Comparison of ENCODE assay signal across 8 cellular contexts in genomic region chr9:137201205-137201868, GRCh38. TPM values are rescaled to one million over a fixed set of nuclear protein-coding genes. Genes with fewer than 3 reads are reported as not detected.
A peak's percentile ranks its signal among the peaks of the same experiment; 100 is the strongest.
DNase-seq lines count a peak whose midpoint lies in the region; ATAC-seq and TF ChIP-seq lines count a peak whose summit lies in the region.

No MANE protein-coding gene starts in this region.

- H3K4me3 Mint-ChIP-seq in activated T-cell treated with anti-CD3 and anti-CD28 coated beads, Interleukin-2, amount 50 U/mL, for 24 hours = peak overlapping the region; percentile 87

- 17% methylated on average over 23 of the region's 23 CpGs for WGBS in liver
- 11 to 21% methylated on average over 15 to 21 of the region's 23 CpGs for WGBS in tibial nerve, 2 donors

- no peaks in the 10 kb centered on the region for H3K27me3 Mint-ChIP-seq in activated T-cell treated with anti-CD3 and anti-CD28 coated beads, Interleukin-2, amount 50 U/mL, for 24 hours

- H3K4me3 ChIP-seq in adipocyte (ENCODE audit: low read length) (peak overlapping the region; percentile 88), liver (ENCODE audit: low read depth in 1 of 3, low read length in 3 of 3) (peak overlapping the region; percentile 47 to 83 (median 57)), tibial nerve (peak overlapping the region; percentile 54 to 72 (median 64))

- peak overlapping the region; percentile 58 to 87 for H3K27ac ChIP-seq in liver (ENCODE audit: low read depth in 1 of 2, low read length in 2 of 2)
- H3K27ac ChIP-seq in tibial nerve = peak overlapping the region in 3 of 4 donors; percentile 81 to 88 (median 83)

- H3K36me3 ChIP-seq in adipocyte (ENCODE audit: control insufficient read depth, insufficient read depth, low read length, severe bottlenecking) = no peaks in the 10 kb centered on the region
- no peaks in the 10 kb centered on the region for H3K36me3 ChIP-seq in liver (ENCODE audit: control insufficient read depth in 4 of 4, insufficient read depth in 3 of 4, low read depth in 1 of 4, low read length in 3 of 4)
- no peaks in the 10 kb centered on the region for H3K36me3 ChIP-seq in tibial nerve

- no peak for DNase-seq in activated T-cell treated with anti-CD3 and anti-CD28 coated beads, Interleukin-2, amount 50 U/mL, for 24 hours
- DNase-seq in activated T-cell treated with anti-CD3 and anti-CD28 coated beads, Interleukin-2, amount 50 U/mL, for 48 hours = no peak
- DNase-seq in adipocyte (ENCODE audit: low read depth) = no peak
- DNase-seq in tibial nerve (ENCODE audit: low spot score in 2 of 2) = no peak
- DNase-seq in cerebellar cortex (ENCODE audit: low spot score) = no peak

- H3K36me3 Mint-ChIP-seq in activated T-cell treated with anti-CD3 and anti-CD28 coated beads, Interleukin-2, amount 50 U/mL, for 24 hours (ENCODE audit: low read depth) = peaks cover 28% of the 10 kb centered on the region

- H3K4me1 ChIP-seq in adipocyte (ENCODE audit: control insufficient read depth, insufficient read depth, low read length) = peaks cover 48% of the 10 kb centered on the region
- H3K4me1 ChIP-seq in liver (ENCODE audit: control insufficient read depth in 4 of 4, insufficient read depth in 4 of 4, low read length in 3 of 4) = peaks cover 27 to 83% (median 72%) of the 10 kb centered on the region in 4 donors
- H3K4me1 ChIP-seq in tibial nerve = peaks cover 13 to 82% (median 54%) of the 10 kb centered on the region in 4 donors

- H3K9me3 ChIP-seq in adipocyte (ENCODE audit: control insufficient read depth, low read length) = no peaks in the 10 kb centered on the region
- H3K9me3 ChIP-seq in liver (ENCODE audit: control insufficient read depth in 4 of 4, low read length in 3 of 4) = no peaks in the 10 kb centered on the region
- H3K9me3 ChIP-seq in tibial nerve = no peaks in the 10 kb centered on the region

- TF ChIP-seq RAD21 in liver (IDR thresholded peaks at IDR 0.05) = no peak

- peak overlapping the region; percentile 90 for H3K27ac Mint-ChIP-seq in activated T-cell treated with anti-CD3 and anti-CD28 coated beads, Interleukin-2, amount 50 U/mL, for 24 hours

- no peak for TF ChIP-seq EP300 in tibial nerve (IDR thresholded peaks at IDR 0.05)

- TF ChIP-seq POLR2A in tibial nerve (IDR thresholded peaks at IDR 0.05) = no peak

- TF ChIP-seq CTCF in liver (IDR thresholded peaks at IDR 0.05; ENCODE audit: low read depth, low read length, missing input control) (no peak), tibial nerve (IDR thresholded peaks at IDR 0.05) (no peak)

- H3K27me3 ChIP-seq in adipocyte (replicated peaks; ENCODE audit: control insufficient read depth, insufficient read depth, low read length) (no peaks in the 10 kb centered on the region), liver (ENCODE audit: control insufficient read depth in 4 of 4, insufficient read depth in 4 of 4, low read length in 3 of 4) (no peaks in the 10 kb centered on the region), tibial nerve (no peaks in the 10 kb centered on the region)

- H3K4me1 Mint-ChIP-seq in activated T-cell treated with anti-CD3 and anti-CD28 coated beads, Interleukin-2, amount 50 U/mL, for 24 hours (ENCODE audit: low read depth) = peaks cover 44% of the 10 kb centered on the region

- peak overlapping the region; percentile 92 for H3K9ac ChIP-seq in adipocyte (ENCODE audit: low read length)
- peak overlapping the region; percentile 30 to 40 for H3K9ac ChIP-seq in liver (ENCODE audit: low read depth in 1 of 2, low read length in 2 of 2)

- ATAC-seq in GM21619 (IDR thresholded peaks at IDR 0.05; ENCODE audit: unreplicated experiment) (no peak), GM21737 (IDR thresholded peaks at IDR 0.05; ENCODE audit: unreplicated experiment) (no peak)

- H3K9me3 Mint-ChIP-seq in activated T-cell treated with anti-CD3 and anti-CD28 coated beads, Interleukin-2, amount 50 U/mL, for 24 hours = no peaks in the 10 kb centered on the region

TF ChIP-seq in liver, 16 proteins besides CTCF, POLR2A, EP300 and RAD21:
- TF ChIP-seq JUND (IDR thresholded peaks at IDR 0.05) (no peak), GABPA (IDR thresholded peaks at IDR 0.05 in 1 of 2, conservative IDR thresholded peaks at IDR 0.05 in 1 of 2) (no peak), HNF4A (conservative IDR thresholded peaks at IDR 0.05) (no peak), SP1 (IDR thresholded peaks at IDR 0.05) (no peak), MAX (IDR thresholded peaks at IDR 0.05) (no peak), REST (IDR thresholded peaks at IDR 0.05) (no peak), HNF4G (IDR thresholded peaks at IDR 0.05) (no peak), TAF1 (conservative IDR thresholded peaks at IDR 0.05) (no peak), NR2F2 (IDR thresholded peaks at IDR 0.05) (no peak), YY1 (IDR thresholded peaks at IDR 0.05) (no peak), EGR1 (IDR thresholded peaks at IDR 0.05; ENCODE audit: low read depth in 2 of 2) (no peak), FOXA1 (IDR thresholded peaks at IDR 0.05) (no peak), RXRA (IDR thresholded peaks at IDR 0.05) (no peak), ATF3 (IDR thresholded peaks at IDR 0.05) (no peak), FOXA2 (IDR thresholded peaks at IDR 0.05) (no peak), ZBTB33 (IDR thresholded peaks at IDR 0.05) (no peak)

RNA-seq across cellular contexts. Expression of gene TPRN, which starts 0.8 kb away (rescaled TPM):
- total RNA-seq in liver = 10 to 100 TPM in 1 of 2 donors, 1 to 10 TPM in 1; 5.4 to 15.8 TPM
- 10 to 100 TPM in 1 of 2 donors, 1 to 10 TPM in 1; 6.5 to 20.1 TPM for polyA plus RNA-seq in liver
- 10 to 100 TPM in 1 of 4 donors, 1 to 10 TPM in 3; 6.8 to 12.3 (median 8.9) TPM for total RNA-seq in tibial nerve

RNA-seq across cellular contexts. Expression of gene TMEM203, which starts 4.1 kb away (rescaled TPM):
- total RNA-seq in liver (10 to 100 TPM; 19.9 to 21.5 TPM), tibial nerve (10 to 100 TPM; 23.1 to 47.9 (median 30.0) TPM)
- 10 to 100 TPM; 21.4 to 27.5 TPM for polyA plus RNA-seq in liver

RNA-seq across cellular contexts. Expression of gene NDOR1, which starts 4.2 kb away (rescaled TPM):
- total RNA-seq in liver (1 to 10 TPM; 2.9 to 4.7 TPM), tibial nerve (10 to 100 TPM in 3 of 4 donors, 1 to 10 TPM in 1; 9.4 to 20.1 (median 14.3) TPM)
- 1 to 10 TPM; 2.5 to 3.5 TPM for polyA plus RNA-seq in liver

RNA-seq across cellular contexts. Expression of gene SSNA1, which starts 12.9 kb away (rescaled TPM):
- total RNA-seq in liver (10 to 100 TPM; 29.8 to 37.5 TPM), tibial nerve (10 to 100 TPM; 37.3 to 73.9 (median 53.5) TPM)
- 10 to 100 TPM; 43.1 to 44.2 TPM for polyA plus RNA-seq in liver

RNA-seq across cellular contexts. Expression of gene ANAPC2, which starts 13.0 kb away (rescaled TPM):
- total RNA-seq in liver = 10 to 100 TPM; 19.4 to 32.6 TPM
- 10 to 100 TPM in 1 of 2 donors, 1 to 10 TPM in 1; 9.3 to 19.9 TPM for polyA plus RNA-seq in liver
- 10 to 100 TPM; 41.6 to 73.0 (median 58.9) TPM for total RNA-seq in tibial nerve
